ENCODE assay signal across 14 cellular contexts in genomic region chr17:48732688-48733629, GRCh38. TPM values are rescaled to one million over a fixed set of nuclear protein-coding genes. Genes with fewer than 3 reads are reported as not detected.
DNase-seq lines count a peak whose midpoint lies in the region; ATAC-seq, FAIRE-seq and TF ChIP-seq lines count a peak whose summit lies in the region.
"Had no signal": no experiment of that assay in that cellular context is flagged by ENCODE, and none has a peak within 500 bp of the region (broad histone marks: within the 10 kb centered on the region; RNA-seq: fewer than 3 reads in every experiment).

No MANE protein-coding gene starts in this region.

- no peak overlapping the region for H2AFZ ChIP-seq in HepG2 (ENCODE audit: low read length)

- peaks cover 75% of the 10 kb centered on the region for H3K27me3 Mint-ChIP-seq in activated B cell treated with CpG ODN at 0.5 μM for 24 hours

- intact Hi-C loops in HepG2 (cut with micrococcal nuclease; ENCODE audit: unreplicated experiment) (no loop called here), right lobe of liver (cut with DNase I) (loop anchor here in 1 of 2 donors (10.0 kb wide), 1 partner anchor 52 kb away; no protein-coding TSS in a partner anchor), activated B cell treated with CpG ODN at 0.5 μM for 24 hours (cut with micrococcal nuclease) (no loop called here), upper lobe of right lung (cut with DNase I) (no loop called here), testis (cut with DNase I; ENCODE audit: low total_unique reads) (no loop called here)

- H3K4me1 ChIP-seq in HepG2 (ENCODE audit: insufficient read depth, low read length) (peaks cover 8% of the 10 kb centered on the region), right lobe of liver (no peaks in the 10 kb centered on the region), upper lobe of right lung (peaks cover 11% of the 10 kb centered on the region), testis (peaks cover 6% of the 10 kb centered on the region), small intestine (ENCODE audit: control insufficient read depth in 2 of 2, insufficient read depth in 1 of 2, low read depth in 1 of 2, low read length in 1 of 2) (no peaks in the 10 kb centered on the region)

- H3K9ac ChIP-seq in HepG2 (ENCODE audit: insufficient read depth, low read depth, low read length): no peak overlapping the region

- WGBS in HepG2 (ENCODE audit: low lambda C conversion rate): 18% methylated on average over 33 of the region's 50 CpGs
- WGBS in right lobe of liver (ENCODE audit: insufficient coverage, low coverage, low lambda C conversion rate, missing lambda C conversion rate): 7% methylated on average over 37 of the region's 50 CpGs
- WGBS in testis, 2 donors: 3 to 5% methylated on average over 27 to 50 of the region's 50 CpGs
- WGBS in small intestine, 3 donors: 4 to 5% (median 5%) methylated on average over 50 of the region's 50 CpGs

- TF ChIP-seq EP300 in HepG2 (IDR thresholded peaks at IDR 0.05; ENCODE audit: low read depth in 2 of 2, low read length in 2 of 2): no peak
- no peak for TF ChIP-seq EP300 in HepG2 (CRISPR knock-in tag; IDR thresholded peaks at IDR 0.05; ENCODE audit: borderline replicate concordance)

- BruUV-seq in HepG2 (replicated peaks; lab: Mats Ljungman, UMichigan): no TSS peak

- FAIRE-seq in HepG2 (lab: Jason Lieb, UNC): no peak
- FAIRE-seq in small intestine (lab: Jason Lieb, UNC): no peak

- TF ChIP-seq CTCF in HepG2 (CRISPR knock-in tag; IDR thresholded peaks at IDR 0.05): no peak
- TF ChIP-seq CTCF in right lobe of liver (IDR thresholded peaks at IDR 0.05): no peak
- no peak for TF ChIP-seq CTCF in activated B cell treated with CpG ODN at 0.5 μM for 24 hours (IDR thresholded peaks at IDR 0.05)
- no peak for TF ChIP-seq CTCF in upper lobe of right lung (IDR thresholded peaks at IDR 0.05)
- TF ChIP-seq CTCF in coronary artery (IDR thresholded peaks at IDR 0.05): no peak
- TF ChIP-seq CTCF in testis (IDR thresholded peaks at IDR 0.05): no peak

- peak overlapping the region; percentile 18 for H3K4me2 ChIP-seq in HepG2 (ENCODE audit: low read depth, low read length)

- peaks cover 23% of the 10 kb centered on the region for H3K4me1 Mint-ChIP-seq in activated B cell treated with CpG ODN at 0.5 μM for 24 hours

- peak; percentile 59 for ATAC-seq in HepG2
- no peak for ATAC-seq in right lobe of liver
- ATAC-seq in activated B cell treated with CpG ODN at 0.5 μM for 24 hours (ENCODE audit: low read depth): no peak
- ATAC-seq in upper lobe of right lung: no peak

- peaks cover 4% of the 10 kb centered on the region; the same call in 1 of the 2 replicates for H4K20me1 ChIP-seq in HepG2 (ENCODE audit: insufficient read depth, low read length)

- H3K9me3 ChIP-seq in HepG2 (ENCODE audit: low read length) (no peaks in the 10 kb centered on the region), right lobe of liver (no peaks in the 10 kb centered on the region), upper lobe of right lung (no peaks in the 10 kb centered on the region), testis (no peaks in the 10 kb centered on the region), small intestine (ENCODE audit: control insufficient read depth, low read depth) (no peaks in the 10 kb centered on the region)

- POLR2A ChIA-PET in HepG2 (lab: Yijun Ruan, JAX): no interaction called here
- POLR2A ChIA-PET in activated B cell treated with CpG ODN at 0.5 μM for 24 hours (lab: Charles Lee): interaction anchor here (0.6 to 0.9 kb wide), 2 partner anchors 14 to 88 kb away, joined by 3 to 4 read pairs; no protein-coding TSS in a partner anchor

- DNase-seq in HepG2 (ENCODE audit: low spot score) (no peak), right lobe of liver (no peak), activated B cell treated with CpG ODN at 0.5 μM for 24 hours (no peak), islet precursor cell (peak; percentile 73), upper lobe of right lung (peak; percentile 54), coronary artery (ENCODE audit: low spot score) (no peak), testis (no peak), small intestine (no peak)
- DNase-seq: activated CD4-positive, CD25-positive, alpha-beta regulatory T cell treated with anti-CD3 and anti-CD28 coated beads, Interleukin-2, amount 50 U/mL, for 72 hours; midbrain had no signal

- no peaks in the 10 kb centered on the region for H3K36me3 Mint-ChIP-seq in activated B cell treated with CpG ODN at 0.5 μM for 24 hours (ENCODE audit: low read depth)
- H3K36me3 Mint-ChIP-seq: type B pancreatic cell had no signal

- H3K27me3 ChIP-seq in HepG2 (ENCODE audit: control insufficient read depth in 1 of 2, insufficient read depth in 2 of 2, low read length in 2 of 2) (peaks cover 12 to 92% of the 10 kb centered on the region in 2 experiments; a peak in 4 of 5 replicates), right lobe of liver (peaks cover 13 to 55% of the 10 kb centered on the region in 2 donors), upper lobe of right lung (peaks cover 98% of the 10 kb centered on the region), testis (peaks cover 6% of the 10 kb centered on the region), small intestine (ENCODE audit: control insufficient read depth in 2 of 2, insufficient read depth in 2 of 2, low read length in 2 of 2) (peaks cover 0 to 53% of the 10 kb centered on the region in 2 donors)

- TF ChIP-seq RAD21 in HepG2 (CRISPR knock-in tag; IDR thresholded peaks at IDR 0.05): no peak

- H3K4me3 Mint-ChIP-seq in activated B cell treated with CpG ODN at 0.5 μM for 24 hours: peak overlapping the region; percentile 30
- H3K4me3 Mint-ChIP-seq: type B pancreatic cell had no signal

- H3K27ac ChIP-seq in HepG2 (ENCODE audit: extremely low read length, insufficient read depth, low read length): no peak overlapping the region
- H3K27ac ChIP-seq in right lobe of liver: no peak overlapping the region
- no peak overlapping the region for H3K27ac ChIP-seq in upper lobe of right lung
- H3K27ac ChIP-seq in coronary artery: no peak overlapping the region
- H3K27ac ChIP-seq in testis: no peak overlapping the region
- no peak overlapping the region for H3K27ac ChIP-seq in small intestine (ENCODE audit: low read depth in 1 of 2, low read length in 1 of 2)

- H3K36me3 ChIP-seq in HepG2 (replicated peaks in 1 of 2; ENCODE audit: control insufficient read depth in 1 of 2, insufficient read depth in 2 of 2, low read length in 2 of 2) (no peaks in the 10 kb centered on the region), right lobe of liver (no peaks in the 10 kb centered on the region), upper lobe of right lung (no peaks in the 10 kb centered on the region), testis (ENCODE audit: low read depth, missing control alignments) (no peaks in the 10 kb centered on the region), small intestine (ENCODE audit: control insufficient read depth in 2 of 2, insufficient read depth in 2 of 2, low read length in 2 of 2) (no peaks in the 10 kb centered on the region)

- TF ChIP-seq POLR2A in HepG2 (IDR thresholded peaks at IDR 0.05; ENCODE audit: insufficient read depth in 1 of 2, low read depth in 2 of 2, low read length in 2 of 2) (no peak), right lobe of liver (IDR thresholded peaks at IDR 0.05) (no peak), testis (IDR thresholded peaks at IDR 0.05) (no peak)

- H3K79me2 ChIP-seq in HepG2 (ENCODE audit: insufficient read depth, low read length): no peaks in the 10 kb centered on the region

- in situ Hi-C loops in HepG2 (cut with HindIII; ENCODE audit: extremely low pct_ligation_motif_present, low pct_unique_long_range_greater_than_20kb): no loop called here

- CTCF ChIA-PET in HepG2 (lab: Yijun Ruan, JAX; ENCODE audit: low intra/inter-chr PET ratio, low total read pairs) (no interaction called here), activated B cell treated with CpG ODN at 0.5 μM for 24 hours (lab: Charles Lee) (interaction anchor here (1.2 kb wide), 1 partner anchor 146 kb away, joined by 3 read pairs; no protein-coding TSS in a partner anchor)

- H3K9me3 Mint-ChIP-seq in activated B cell treated with CpG ODN at 0.5 μM for 24 hours: no peaks in the 10 kb centered on the region
- H3K9me3 Mint-ChIP-seq: type B pancreatic cell had no signal

- H3K27ac Mint-ChIP-seq in activated B cell treated with CpG ODN at 0.5 μM for 24 hours: no peak overlapping the region
- H3K27ac Mint-ChIP-seq: type B pancreatic cell had no signal

- H3K4me3 ChIP-seq in HepG2 (replicated peaks in 1 of 3; ENCODE audit: insufficient read depth in 1 of 3, low read depth in 2 of 3, low read length in 3 of 3): peak overlapping the region in 1 of 3 experiments; percentile 31; a peak in 1 of 6 replicates
- H3K4me3 ChIP-seq in right lobe of liver: no peak overlapping the region
- H3K4me3 ChIP-seq in upper lobe of right lung: no peak overlapping the region
- H3K4me3 ChIP-seq in coronary artery: no peak overlapping the region
- H3K4me3 ChIP-seq in testis: no peak overlapping the region
- no peak overlapping the region for H3K4me3 ChIP-seq in small intestine (ENCODE audit: low read depth in 1 of 2, low read length in 2 of 2)

RNA-seq across cellular contexts. Expression of gene HOXB13, which starts 4.4 kb away (rescaled TPM):
- total RNA-seq in HepG2 (2016; rRNA removed; fragmentation: Illumina TruSeq; extraction: Trizol) (not detected in 2 replicates), right lobe of liver (not detected), activated B cell treated with CpG ODN at 0.5 μM for 24 hours (not detected in 2 replicates), upper lobe of right lung (not detected), testis (under 1 TPM in 1 of 2 donors, not detected in 1; 0.24 TPM)
- total RNA-seq in HepG2 (2016; cell fraction: cytosol; rRNA removed; fragmentation: Illumina TruSeq; extraction: Trizol; ENCODE audit: low read depth): not detected in 2 replicates
- total RNA-seq in HepG2 (2016; cell fraction: insoluble cytoplasmic fraction; rRNA removed; fragmentation: Illumina TruSeq; extraction: Trizol): not detected in 2 replicates
- total RNA-seq in HepG2 (2016; cell fraction: membrane; rRNA removed; fragmentation: Illumina TruSeq; extraction: Trizol): not detected in 2 replicates
- not detected in 2 replicates for total RNA-seq in HepG2 (2016; cell fraction: nucleus; rRNA removed; fragmentation: Illumina TruSeq; extraction: Trizol)
- polyA plus RNA-seq in HepG2 (2011; rRNA removed) (not detected in 2 replicates), testis (ENCODE audit: insufficient read depth, low read depth, low replicate concordance) (not detected), small intestine (under 1 TPM in 1 of 3 donors, not detected in 2; 0.22 TPM)
- not detected in 2 replicates for polyA plus RNA-seq in HepG2 (2011; cell fraction: cytosol; rRNA removed)
- polyA plus RNA-seq in HepG2 (2011; cell fraction: nucleus; rRNA removed): not detected in 2 replicates
- polyA plus RNA-seq in HepG2 (2012): not detected in 2 replicates
- not detected in 2 replicates for polyA plus RNA-seq in HepG2 (2016; cell fraction: cytosol; fragmentation: Illumina TruSeq; extraction: Trizol; ENCODE audit: low read depth)
- polyA plus RNA-seq in HepG2 (2016; cell fraction: insoluble cytoplasmic fraction; fragmentation: Illumina TruSeq; extraction: Trizol; ENCODE audit: low read depth): not detected in 2 replicates
- not detected in 2 replicates for polyA plus RNA-seq in HepG2 (2016; cell fraction: membrane; fragmentation: Illumina TruSeq; extraction: Trizol; ENCODE audit: low read depth)
- not detected in 2 replicates for polyA plus RNA-seq in HepG2 (2016; cell fraction: nucleus; fragmentation: Illumina TruSeq; extraction: Trizol; ENCODE audit: insufficient read depth, low read depth)
- polyA minus RNA-seq in HepG2 (2011; rRNA and poly(A)+ RNA removed; ENCODE audit: low replicate concordance): 0.82 TPM in 1 of 2 replicates, not detected in the other
- not detected in 2 replicates for polyA minus RNA-seq in HepG2 (2011; cell fraction: cytosol; rRNA and poly(A)+ RNA removed)
- polyA minus RNA-seq in HepG2 (2011; cell fraction: nucleus; rRNA and poly(A)+ RNA removed): not detected in 2 replicates
- total RNA-seq: posterior vena cava had no signal

RNA-seq across cellular contexts. Expression of gene PRAC2, which starts 10.0 kb away (rescaled TPM):
- total RNA-seq in HepG2 (2016; rRNA removed; fragmentation: Illumina TruSeq; extraction: Trizol): not detected in 2 replicates
- total RNA-seq in HepG2 (2016; cell fraction: cytosol; rRNA removed; fragmentation: Illumina TruSeq; extraction: Trizol; ENCODE audit: low read depth): not detected in 2 replicates
- total RNA-seq in HepG2 (2016; cell fraction: insoluble cytoplasmic fraction; rRNA removed; fragmentation: Illumina TruSeq; extraction: Trizol): not detected in 2 replicates
- total RNA-seq in HepG2 (2016; cell fraction: membrane; rRNA removed; fragmentation: Illumina TruSeq; extraction: Trizol): not detected in 2 replicates
- not detected in 2 replicates for total RNA-seq in HepG2 (2016; cell fraction: nucleus; rRNA removed; fragmentation: Illumina TruSeq; extraction: Trizol)
- polyA plus RNA-seq in HepG2 (2011; rRNA removed): not detected in 2 replicates
- not detected in 2 replicates for polyA plus RNA-seq in HepG2 (2011; cell fraction: cytosol; rRNA removed)
- not detected in 2 replicates for polyA plus RNA-seq in HepG2 (2011; cell fraction: nucleus; rRNA removed)
- not detected in 2 replicates for polyA plus RNA-seq in HepG2 (2012)
- polyA plus RNA-seq in HepG2 (2016; cell fraction: cytosol; fragmentation: Illumina TruSeq; extraction: Trizol; ENCODE audit: low read depth): not detected in 2 replicates
- polyA plus RNA-seq in HepG2 (2016; cell fraction: insoluble cytoplasmic fraction; fragmentation: Illumina TruSeq; extraction: Trizol; ENCODE audit: low read depth): not detected in 2 replicates
- not detected in 2 replicates for polyA plus RNA-seq in HepG2 (2016; cell fraction: membrane; fragmentation: Illumina TruSeq; extraction: Trizol; ENCODE audit: low read depth)
- polyA plus RNA-seq in HepG2 (2016; cell fraction: nucleus; fragmentation: Illumina TruSeq; extraction: Trizol; ENCODE audit: insufficient read depth, low read depth): not detected in 2 replicates
- polyA minus RNA-seq in HepG2 (2011; rRNA and poly(A)+ RNA removed; ENCODE audit: low replicate concordance): not detected in 2 replicates
- not detected in 2 replicates for polyA minus RNA-seq in HepG2 (2011; cell fraction: cytosol; rRNA and poly(A)+ RNA removed)
- polyA minus RNA-seq in HepG2 (2011; cell fraction: nucleus; rRNA and poly(A)+ RNA removed): not detected in 2 replicates
- not detected for total RNA-seq in right lobe of liver
- total RNA-seq in activated B cell treated with CpG ODN at 0.5 μM for 24 hours: not detected in 2 replicates
- not detected for total RNA-seq in upper lobe of right lung
- 1 to 10 TPM; 2.6 to 3.2 TPM for total RNA-seq in testis
- 0.86 TPM for polyA plus RNA-seq in testis (ENCODE audit: insufficient read depth, low read depth, low replicate concordance)
- not detected for polyA plus RNA-seq in small intestine
- total RNA-seq: Daoy, fibroblast of villous mesenchyme, posterior vena cava had no signal

RNA-seq across cellular contexts. Expression of gene PRAC1, which starts 10.6 kb away (rescaled TPM):
- total RNA-seq in HepG2 (2016; rRNA removed; fragmentation: Illumina TruSeq; extraction: Trizol) (not detected in 2 replicates), right lobe of liver (not detected), activated B cell treated with CpG ODN at 0.5 μM for 24 hours (not detected in 2 replicates), upper lobe of right lung (not detected), testis (not detected)
- total RNA-seq in HepG2 (2016; cell fraction: cytosol; rRNA removed; fragmentation: Illumina TruSeq; extraction: Trizol; ENCODE audit: low read depth): not detected in 2 replicates
- total RNA-seq in HepG2 (2016; cell fraction: insoluble cytoplasmic fraction; rRNA removed; fragmentation: Illumina TruSeq; extraction: Trizol): not detected in 2 replicates
- not detected in 2 replicates for total RNA-seq in HepG2 (2016; cell fraction: membrane; rRNA removed; fragmentation: Illumina TruSeq; extraction: Trizol)
- not detected in 2 replicates for total RNA-seq in HepG2 (2016; cell fraction: nucleus; rRNA removed; fragmentation: Illumina TruSeq; extraction: Trizol)
- polyA plus RNA-seq in HepG2 (2011; rRNA removed) (not detected in 2 replicates), testis (ENCODE audit: insufficient read depth, low read depth, low replicate concordance) (not detected), small intestine (not detected)
- not detected in 2 replicates for polyA plus RNA-seq in HepG2 (2011; cell fraction: cytosol; rRNA removed)
- polyA plus RNA-seq in HepG2 (2011; cell fraction: nucleus; rRNA removed): not detected in 2 replicates
- not detected in 2 replicates for polyA plus RNA-seq in HepG2 (2012)
- polyA plus RNA-seq in HepG2 (2016; cell fraction: cytosol; fragmentation: Illumina TruSeq; extraction: Trizol; ENCODE audit: low read depth): not detected in 2 replicates
- not detected in 2 replicates for polyA plus RNA-seq in HepG2 (2016; cell fraction: insoluble cytoplasmic fraction; fragmentation: Illumina TruSeq; extraction: Trizol; ENCODE audit: low read depth)
- polyA plus RNA-seq in HepG2 (2016; cell fraction: membrane; fragmentation: Illumina TruSeq; extraction: Trizol; ENCODE audit: low read depth): not detected in 2 replicates
- polyA plus RNA-seq in HepG2 (2016; cell fraction: nucleus; fragmentation: Illumina TruSeq; extraction: Trizol; ENCODE audit: insufficient read depth, low read depth): not detected in 2 replicates
- polyA minus RNA-seq in HepG2 (2011; rRNA and poly(A)+ RNA removed; ENCODE audit: low replicate concordance): not detected in 2 replicates
- polyA minus RNA-seq in HepG2 (2011; cell fraction: cytosol; rRNA and poly(A)+ RNA removed): not detected in 2 replicates
- polyA minus RNA-seq in HepG2 (2011; cell fraction: nucleus; rRNA and poly(A)+ RNA removed): not detected in 2 replicates
- total RNA-seq: Daoy, fibroblast of villous mesenchyme, posterior vena cava had no signal

Comparison
In these comparisons a context has a peak if more than half of its experiments do, and no peak if none do; other contexts are left out.
1. DNase-seq: peak in islet precursor cell (single experiment) and upper lobe of right lung (single experiment); none in HepG2 (single experiment), right lobe of liver (0 of 3), activated B cell treated with CpG ODN at 0.5 μM for 24 hours (single experiment), coronary artery (single experiment), testis (single experiment) and small intestine (single experiment).